In the genomic region with DNA sequence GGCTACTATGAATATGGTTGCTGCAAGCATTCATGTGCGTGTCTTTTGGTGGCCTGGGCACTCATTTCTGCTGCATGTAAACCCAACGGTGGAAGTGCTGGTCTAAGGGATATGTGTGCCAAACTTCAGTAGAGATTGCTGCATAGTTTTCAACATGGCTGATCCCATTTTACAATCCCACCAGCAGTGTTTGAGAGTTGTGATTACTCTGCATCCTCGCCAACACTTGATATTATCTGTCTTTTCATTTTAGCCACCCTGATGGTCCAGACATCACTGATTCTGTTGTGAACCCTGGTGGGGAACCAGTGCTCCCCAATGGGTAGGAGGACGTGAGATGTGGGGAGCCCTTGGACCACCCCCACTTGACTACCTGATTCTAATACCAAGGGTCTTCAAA, we compare ENCODE assay signal across 3 cellular contexts.
TF ChIP-seq lines count a peak whose summit lies in the region.

No MANE protein-coding gene starts in this region.

TF ChIP-seq in HepG2, 621 proteins besides CTCF, POLR2A, EP300 and RAD21:
- TF ChIP-seq ZNF7 (CRISPR knock-in tag; IDR thresholded peaks at IDR 0.05) (peak; percentile 83), MZF1 (CRISPR knock-in tag; IDR thresholded peaks at IDR 0.05; ENCODE audit: borderline replicate concordance) (no peak), FIP1L1 (IDR thresholded peaks at IDR 0.05; ENCODE audit: borderline replicate concordance, insufficient read depth, low read depth, low read length) (no peak), ARHGAP35 (CRISPR knock-in tag; IDR thresholded peaks at IDR 0.05; ENCODE audit: borderline replicate concordance) (no peak), MIER3 (CRISPR knock-in tag; IDR thresholded peaks at IDR 0.05; ENCODE audit: borderline replicate concordance) (no peak), SRSF9 (IDR thresholded peaks at IDR 0.05; ENCODE audit: borderline replicate concordance, insufficient read depth, low read depth, low read length, poor library complexity, severe bottlenecking) (no peak)

TF ChIP-seq in K562, 482 proteins besides CTCF, POLR2A, EP300 and RAD21:
- TF ChIP-seq ZFP36 (IDR thresholded peaks at IDR 0.05; ENCODE audit: low read depth, low read length, partially characterized antibody) (peak; percentile 46), SMARCA5 (IDR thresholded peaks at IDR 0.05) (no peak), RBM25 (IDR thresholded peaks at IDR 0.05; ENCODE audit: low read depth, low read length, severe bottlenecking) (peak; percentile 68), CBX3 (IDR thresholded peaks at IDR 0.05; ENCODE audit: borderline replicate concordance in 1 of 2, low read length in 2 of 2) (peak in 1 of 2 experiments; percentile 56; a peak in 1 of 3 replicates)
- TF ChIP-seq, protein P1, sequence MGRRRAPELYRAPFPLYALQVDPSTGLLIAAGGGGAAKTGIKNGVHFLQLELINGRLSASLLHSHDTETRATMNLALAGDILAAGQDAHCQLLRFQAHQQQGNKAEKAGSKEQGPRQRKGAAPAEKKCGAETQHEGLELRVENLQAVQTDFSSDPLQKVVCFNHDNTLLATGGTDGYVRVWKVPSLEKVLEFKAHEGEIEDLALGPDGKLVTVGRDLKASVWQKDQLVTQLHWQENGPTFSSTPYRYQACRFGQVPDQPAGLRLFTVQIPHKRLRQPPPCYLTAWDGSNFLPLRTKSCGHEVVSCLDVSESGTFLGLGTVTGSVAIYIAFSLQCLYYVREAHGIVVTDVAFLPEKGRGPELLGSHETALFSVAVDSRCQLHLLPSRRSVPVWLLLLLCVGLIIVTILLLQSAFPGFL (CRISPR knock-in tag; IDR thresholded peaks at IDR 0.05): no peak

TF ChIP-seq in SK-N-SH treated with all-trans-retinoic acid at 6 μM for 48 hours, 23 proteins besides CTCF, POLR2A, EP300 and RAD21:
- TF ChIP-seq SNAI2 (CRISPR knock-in tag; IDR thresholded peaks at IDR 0.05) (no peak), ZNF70 (CRISPR knock-in tag; IDR thresholded peaks at IDR 0.05) (no peak), ZFP30 (CRISPR knock-in tag; IDR thresholded peaks at IDR 0.05) (no peak), ARNTL (CRISPR knock-in tag; IDR thresholded peaks at IDR 0.05; ENCODE audit: borderline replicate concordance, low read depth) (no peak), ZC3H10 (CRISPR knock-in tag; IDR thresholded peaks at IDR 0.05) (no peak), BACH2 (CRISPR knock-in tag; IDR thresholded peaks at IDR 0.05; ENCODE audit: borderline replicate concordance) (no peak), ZNF8 (CRISPR knock-in tag; IDR thresholded peaks at IDR 0.05) (no peak), PPARA (CRISPR knock-in tag; IDR thresholded peaks at IDR 0.05; ENCODE audit: borderline replicate concordance) (no peak), GLIS3 (CRISPR knock-in tag; IDR thresholded peaks at IDR 0.05) (no peak), ZNF565 (CRISPR knock-in tag; conservative IDR thresholded peaks at IDR 0.05; ENCODE audit: low read depth) (no peak)
- TF ChIP-seq, protein P2, sequence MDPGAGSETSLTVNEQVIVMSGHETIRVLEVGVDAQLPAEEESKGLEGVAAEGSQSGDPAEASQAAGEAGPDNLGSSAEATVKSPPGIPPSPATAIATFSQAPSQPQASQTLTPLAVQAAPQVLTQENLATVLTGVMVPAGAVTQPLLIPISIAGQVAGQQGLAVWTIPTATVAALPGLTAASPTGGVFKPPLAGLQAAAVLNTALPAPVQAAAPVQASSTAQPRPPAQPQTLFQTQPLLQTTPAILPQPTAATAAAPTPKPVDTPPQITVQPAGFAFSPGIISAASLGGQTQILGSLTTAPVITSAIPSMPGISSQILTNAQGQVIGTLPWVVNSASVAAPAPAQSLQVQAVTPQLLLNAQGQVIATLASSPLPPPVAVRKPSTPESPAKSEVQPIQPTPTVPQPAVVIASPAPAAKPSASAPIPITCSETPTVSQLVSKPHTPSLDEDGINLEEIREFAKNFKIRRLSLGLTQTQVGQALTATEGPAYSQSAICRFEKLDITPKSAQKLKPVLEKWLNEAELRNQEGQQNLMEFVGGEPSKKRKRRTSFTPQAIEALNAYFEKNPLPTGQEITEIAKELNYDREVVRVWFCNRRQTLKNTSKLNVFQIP (CRISPR knock-in tag; IDR thresholded peaks at IDR 0.05; ENCODE audit: borderline replicate concordance, low read depth): no peak
- TF ChIP-seq, protein P3, sequence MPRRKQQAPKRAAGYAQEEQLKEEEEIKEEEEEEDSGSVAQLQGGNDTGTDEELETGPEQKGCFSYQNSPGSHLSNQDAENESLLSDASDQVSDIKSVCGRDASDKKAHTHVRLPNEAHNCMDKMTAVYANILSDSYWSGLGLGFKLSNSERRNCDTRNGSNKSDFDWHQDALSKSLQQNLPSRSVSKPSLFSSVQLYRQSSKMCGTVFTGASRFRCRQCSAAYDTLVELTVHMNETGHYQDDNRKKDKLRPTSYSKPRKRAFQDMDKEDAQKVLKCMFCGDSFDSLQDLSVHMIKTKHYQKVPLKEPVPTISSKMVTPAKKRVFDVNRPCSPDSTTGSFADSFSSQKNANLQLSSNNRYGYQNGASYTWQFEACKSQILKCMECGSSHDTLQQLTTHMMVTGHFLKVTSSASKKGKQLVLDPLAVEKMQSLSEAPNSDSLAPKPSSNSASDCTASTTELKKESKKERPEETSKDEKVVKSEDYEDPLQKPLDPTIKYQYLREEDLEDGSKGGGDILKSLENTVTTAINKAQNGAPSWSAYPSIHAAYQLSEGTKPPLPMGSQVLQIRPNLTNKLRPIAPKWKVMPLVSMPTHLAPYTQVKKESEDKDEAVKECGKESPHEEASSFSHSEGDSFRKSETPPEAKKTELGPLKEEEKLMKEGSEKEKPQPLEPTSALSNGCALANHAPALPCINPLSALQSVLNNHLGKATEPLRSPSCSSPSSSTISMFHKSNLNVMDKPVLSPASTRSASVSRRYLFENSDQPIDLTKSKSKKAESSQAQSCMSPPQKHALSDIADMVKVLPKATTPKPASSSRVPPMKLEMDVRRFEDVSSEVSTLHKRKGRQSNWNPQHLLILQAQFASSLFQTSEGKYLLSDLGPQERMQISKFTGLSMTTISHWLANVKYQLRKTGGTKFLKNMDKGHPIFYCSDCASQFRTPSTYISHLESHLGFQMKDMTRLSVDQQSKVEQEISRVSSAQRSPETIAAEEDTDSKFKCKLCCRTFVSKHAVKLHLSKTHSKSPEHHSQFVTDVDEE (CRISPR knock-in tag; IDR thresholded peaks at IDR 0.05): no peak
- TF ChIP-seq, protein P4, sequence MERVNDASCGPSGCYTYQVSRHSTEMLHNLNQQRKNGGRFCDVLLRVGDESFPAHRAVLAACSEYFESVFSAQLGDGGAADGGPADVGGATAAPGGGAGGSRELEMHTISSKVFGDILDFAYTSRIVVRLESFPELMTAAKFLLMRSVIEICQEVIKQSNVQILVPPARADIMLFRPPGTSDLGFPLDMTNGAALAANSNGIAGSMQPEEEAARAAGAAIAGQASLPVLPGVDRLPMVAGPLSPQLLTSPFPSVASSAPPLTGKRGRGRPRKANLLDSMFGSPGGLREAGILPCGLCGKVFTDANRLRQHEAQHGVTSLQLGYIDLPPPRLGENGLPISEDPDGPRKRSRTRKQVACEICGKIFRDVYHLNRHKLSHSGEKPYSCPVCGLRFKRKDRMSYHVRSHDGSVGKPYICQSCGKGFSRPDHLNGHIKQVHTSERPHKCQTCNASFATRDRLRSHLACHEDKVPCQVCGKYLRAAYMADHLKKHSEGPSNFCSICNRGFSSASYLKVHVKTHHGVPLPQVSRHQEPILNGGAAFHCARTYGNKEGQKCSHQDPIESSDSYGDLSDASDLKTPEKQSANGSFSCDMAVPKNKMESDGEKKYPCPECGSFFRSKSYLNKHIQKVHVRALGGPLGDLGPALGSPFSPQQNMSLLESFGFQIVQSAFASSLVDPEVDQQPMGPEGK (CRISPR knock-in tag; IDR thresholded peaks at IDR 0.05; ENCODE audit: borderline replicate concordance): no peak
